10 cellular contexts compared by ENCODE assay signal in genomic region chr1:54219688-54220003, GRCh38. TPM values are rescaled to one million over a fixed set of nuclear protein-coding genes. Genes with fewer than 3 reads are reported as not detected.
DNase-seq lines count a peak whose midpoint lies in the region; ATAC-seq and TF ChIP-seq lines count a peak whose summit lies in the region.
"Had no signal": no experiment of that assay in that cellular context is flagged by ENCODE, and none has a peak within 500 bp of the region (broad histone marks: within the 10 kb centered on the region; RNA-seq: fewer than 3 reads in every experiment).

No MANE protein-coding gene starts in this region.

- WGBS in heart left ventricle, 4 donors, result 60 to 64% (median 62%) methylated on average over 3 of the region's 3 CpGs
- 48% methylated on average over 3 of the region's 3 CpGs for WGBS in right cardiac atrium
- 55 to 56% methylated on average over 3 of the region's 3 CpGs for WGBS in body of pancreas, 2 donors
- WGBS in upper lobe of left lung, 2 donors, result 62 to 65% methylated on average over 3 of the region's 3 CpGs

- no peaks in the 10 kb centered on the region for H3K27me3 ChIP-seq in heart left ventricle
- H3K27me3 ChIP-seq in right cardiac atrium (ENCODE audit: control insufficient read depth, insufficient read depth), result no peaks in the 10 kb centered on the region
- no peaks in the 10 kb centered on the region for H3K27me3 ChIP-seq in body of pancreas
- H3K27me3 ChIP-seq in upper lobe of left lung, result no peaks in the 10 kb centered on the region
- H3K27me3 ChIP-seq: SJSA1 had no signal

- TF ChIP-seq CTCF in heart left ventricle (IDR thresholded peaks at IDR 0.05), result no peak
- no peak for TF ChIP-seq CTCF in body of pancreas (IDR thresholded peaks at IDR 0.05)
- no peak for TF ChIP-seq CTCF in natural killer cell (IDR thresholded peaks at IDR 0.05)
- TF ChIP-seq CTCF in upper lobe of left lung (IDR thresholded peaks at IDR 0.05), result no peak

- no peaks in the 10 kb centered on the region for H3K36me3 Mint-ChIP-seq in natural killer cell
- H3K36me3 Mint-ChIP-seq in activated CD8-positive, alpha-beta memory T cell treated with anti-CD3 and anti-CD28 coated beads, Interleukin-2, amount 10 ng/mL, durations not matched to agents 7 days and 5 days, result peaks cover 34% of the 10 kb centered on the region

- CTCF ChIA-PET in activated CD8-positive, alpha-beta memory T cell treated with anti-CD3 and anti-CD28 coated beads, Interleukin-2, amount 10 ng/mL, durations not matched to agents 7 days and 5 days (lab: Charles Lee), result interaction anchor here (0.7 to 1.2 kb wide), 2 partner anchors 17 to 402 kb away, joined by 3 read pairs; no protein-coding TSS in a partner anchor

- ATAC-seq in heart left ventricle (no peak), right cardiac atrium (no peak), body of pancreas (no peak), natural killer cell (no peak), upper lobe of left lung (ENCODE audit: low FRiP score in 2 of 2) (no peak)
- no peak for ATAC-seq in activated CD8-positive, alpha-beta memory T cell treated with anti-CD3 and anti-CD28 coated beads, Interleukin-2, amount 10 ng/mL, durations not matched to agents 7 days and 5 days

- TF ChIP-seq POLR2A in heart left ventricle (IDR thresholded peaks at IDR 0.05), result no peak
- TF ChIP-seq POLR2A in body of pancreas (IDR thresholded peaks at IDR 0.05), result no peak
- no peak for TF ChIP-seq POLR2A in upper lobe of left lung (IDR thresholded peaks at IDR 0.05)

- peak overlapping the region; percentile 58 to 59 for H3K27ac Mint-ChIP-seq in natural killer cell
- H3K27ac Mint-ChIP-seq in activated CD8-positive, alpha-beta memory T cell treated with anti-CD3 and anti-CD28 coated beads, Interleukin-2, amount 10 ng/mL, durations not matched to agents 7 days and 5 days, result no peak overlapping the region

- no peak overlapping the region for H3K4me3 ChIP-seq in heart left ventricle
- no peak overlapping the region for H3K4me3 ChIP-seq in right cardiac atrium (ENCODE audit: low read length)
- H3K4me3 ChIP-seq in body of pancreas, result no peak overlapping the region
- H3K4me3 ChIP-seq in upper lobe of left lung, result no peak overlapping the region
- H3K4me3 ChIP-seq: SJSA1 had no signal

- H3K4me1 Mint-ChIP-seq in natural killer cell, result peaks cover 0 to 30% of the 10 kb centered on the region in 2 donors
- peaks cover 6% of the 10 kb centered on the region for H3K4me1 Mint-ChIP-seq in activated CD8-positive, alpha-beta memory T cell treated with anti-CD3 and anti-CD28 coated beads, Interleukin-2, amount 10 ng/mL, durations not matched to agents 7 days and 5 days

- no peak overlapping the region for H3K4me3 Mint-ChIP-seq in natural killer cell
- H3K4me3 Mint-ChIP-seq in activated CD8-positive, alpha-beta memory T cell treated with anti-CD3 and anti-CD28 coated beads, Interleukin-2, amount 10 ng/mL, durations not matched to agents 7 days and 5 days, result no peak overlapping the region

- no peaks in the 10 kb centered on the region for H3K9me3 Mint-ChIP-seq in natural killer cell
- no peaks in the 10 kb centered on the region for H3K9me3 Mint-ChIP-seq in activated CD8-positive, alpha-beta memory T cell treated with anti-CD3 and anti-CD28 coated beads, Interleukin-2, amount 10 ng/mL, durations not matched to agents 7 days and 5 days (ENCODE audit: low read depth)

- peak overlapping the region in 10 of 12 donors; percentile 29 to 74 (median 53) for H3K27ac ChIP-seq in heart left ventricle
- no peak overlapping the region for H3K27ac ChIP-seq in right cardiac atrium (ENCODE audit: low read length)
- peak overlapping the region in 3 of 4 donors; percentile 43 to 51 (median 48) for H3K27ac ChIP-seq in body of pancreas
- H3K27ac ChIP-seq in upper lobe of left lung, result peak overlapping the region; percentile 34 to 71 (median 62)
- H3K27ac ChIP-seq: C4-2B, SJSA1 had no signal

- TF ChIP-seq EP300 in upper lobe of left lung (IDR thresholded peaks at IDR 0.05), result no peak

- H3K27me3 Mint-ChIP-seq in natural killer cell (ENCODE audit: low read depth in 2 of 2), result no peaks in the 10 kb centered on the region
- H3K27me3 Mint-ChIP-seq in activated CD8-positive, alpha-beta memory T cell treated with anti-CD3 and anti-CD28 coated beads, Interleukin-2, amount 10 ng/mL, durations not matched to agents 7 days and 5 days, result no peaks in the 10 kb centered on the region

- no peaks in the 10 kb centered on the region for H3K9me3 ChIP-seq in heart left ventricle
- H3K9me3 ChIP-seq in right cardiac atrium (ENCODE audit: control insufficient read depth, low read length), result no peaks in the 10 kb centered on the region
- no peaks in the 10 kb centered on the region for H3K9me3 ChIP-seq in body of pancreas
- H3K9me3 ChIP-seq in upper lobe of left lung, result no peaks in the 10 kb centered on the region
- H3K9me3 ChIP-seq: SJSA1 had no signal

- intact Hi-C loops in heart left ventricle (cut with DNase I) (loop anchor here in 4 of 10 donors (2.0 to 10.0 kb wide), 4 partner anchors 53 to 269 kb away; partner anchors contain the start of gene SSBP3 (in 1 of the 4)), right cardiac atrium (cut with DNase I) (no loop called here), body of pancreas (cut with DNase I) (no loop called here), natural killer cell (cut with micrococcal nuclease) (no loop called here)

- H3K4me1 ChIP-seq in heart left ventricle (peaks cover 0 to 45% (median 23%) of the 10 kb centered on the region in 12 donors), right cardiac atrium (ENCODE audit: control insufficient read depth, insufficient read depth, low read length) (peaks cover 2% of the 10 kb centered on the region), body of pancreas (peaks cover 20% of the 10 kb centered on the region), upper lobe of left lung (peaks cover 8 to 18% (median 13%) of the 10 kb centered on the region in 4 donors)

- DNase-seq in heart left ventricle, result no peak
- DNase-seq in right cardiac atrium, result no peak
- DNase-seq in body of pancreas, result no peak
- DNase-seq in natural killer cell, result no peak
- DNase-seq in upper lobe of left lung, result no peak
- DNase-seq in activated CD8-positive, alpha-beta memory T cell treated with anti-CD3 and anti-CD28 coated beads, Interleukin-2, amount 10 ng/mL, durations not matched to agents 7 days and 5 days, result no peak
- no peak for DNase-seq in hippocampal formation (lab: John Stamatoyannopoulos, UW)
- no peak for DNase-seq in activated CD8-positive, alpha-beta memory T cell treated with anti-CD3 and anti-CD28 coated beads, Interleukin-2, amount 50 U/mL, for 4 hours

- H3K36me3 ChIP-seq in heart left ventricle (peaks cover 0 to 46% (median 44%) of the 10 kb centered on the region in 9 donors), body of pancreas (replicated peaks in 1 of 2; ENCODE audit: insufficient read depth in 1 of 2, low read depth in 2 of 2) (peaks cover 0 to 20% of the 10 kb centered on the region in 2 donors), upper lobe of left lung (peaks cover 18 to 56% (median 43%) of the 10 kb centered on the region in 4 donors)

RNA-seq across cellular contexts. Expression of gene MRPL37, which starts 19.7 kb away (rescaled TPM):
- total RNA-seq in heart left ventricle, result 100 to 1,000 TPM in 2 of 9 donors, 10 to 100 TPM in 7; 75.6 to 122 (median 89.3) TPM
- 10 to 100 TPM; 46.7 to 78.1 TPM for polyA plus RNA-seq in heart left ventricle
- 10 to 100 TPM; 53.1 to 57.1 (median 55.7) TPM for total RNA-seq in right cardiac atrium
- 53.9 TPM for polyA plus RNA-seq in right cardiac atrium
- total RNA-seq in body of pancreas, result 10 to 100 TPM; 34.9 to 41.8 TPM
- total RNA-seq in natural killer cell, result 10 to 100 TPM; 23.0 to 31.9 (median 28.8) TPM
- total RNA-seq in upper lobe of left lung, result 10 to 100 TPM; 33.2 to 58.2 (median 47.0) TPM
- total RNA-seq in activated CD8-positive, alpha-beta memory T cell treated with anti-CD3 and anti-CD28 coated beads, Interleukin-2, amount 10 ng/mL, durations not matched to agents 7 days and 5 days, result 100 to 1,000 TPM; 122 to 147 TPM

RNA-seq across cellular contexts. Expression of gene CYB5RL, which starts 19.8 kb away (rescaled TPM):
- 1 to 10 TPM; 2.8 to 7.5 (median 4.4) TPM for total RNA-seq in heart left ventricle
- 1 to 10 TPM; 2.2 to 2.7 TPM for polyA plus RNA-seq in heart left ventricle
- total RNA-seq in right cardiac atrium, result 1 to 10 TPM; 3.0 to 6.4 (median 5.5) TPM
- 3.2 TPM for polyA plus RNA-seq in right cardiac atrium
- total RNA-seq in body of pancreas, result 10 to 100 TPM in 1 of 2 donors, 1 to 10 TPM in 1; 6.5 to 13.2 TPM
- total RNA-seq in natural killer cell, result 1 to 10 TPM; 5.6 to 6.7 (median 6.2) TPM
- total RNA-seq in upper lobe of left lung, result 1 to 10 TPM; 2.7 to 10.0 (median 6.6) TPM
- total RNA-seq in activated CD8-positive, alpha-beta memory T cell treated with anti-CD3 and anti-CD28 coated beads, Interleukin-2, amount 10 ng/mL, durations not matched to agents 7 days and 5 days, result 10 to 100 TPM; 14.5 to 17.0 TPM
